Comparison of ENCODE assay signal across 37 cellular contexts in the genomic region with DNA sequence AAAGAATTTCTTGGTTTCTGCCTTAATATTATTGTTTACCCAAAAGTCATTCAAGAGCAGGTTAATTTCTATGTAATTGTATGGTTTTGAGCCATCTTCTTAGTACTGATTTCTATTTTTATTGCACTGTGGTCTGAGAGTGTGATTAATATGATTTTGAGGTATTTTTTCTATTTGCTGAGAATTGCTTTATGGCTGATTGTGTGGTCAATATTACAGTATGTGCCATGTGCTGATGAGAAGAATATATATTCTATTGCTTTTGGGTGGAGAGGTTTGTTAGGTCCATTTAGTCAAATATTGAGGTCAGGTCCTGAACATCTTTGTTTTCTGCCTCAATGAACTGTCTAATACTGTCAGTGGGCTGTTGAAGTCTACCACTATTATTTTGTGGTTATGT. TPM values are rescaled to one million over a fixed set of nuclear protein-coding genes. Genes with fewer than 3 reads are reported as not detected.
"Had no signal": no experiment of that assay in that cellular context is flagged by ENCODE, and none has a peak within 500 bp of the region (broad histone marks: within the 10 kb centered on the region; RNA-seq: fewer than 3 reads in every experiment).

No MANE protein-coding gene starts in this region.

- H3K27me3 ChIP-seq: ascending aorta, cardiac muscle cell had no signal

- H3K4me3 Mint-ChIP-seq: activated B cell treated with CpG ODN at 0.5 μM for 24 hours; activated CD4-positive, alpha-beta memory T cell treated with anti-CD3 and anti-CD28 coated beads for 36 hours; activated CD4-positive, alpha-beta T cell treated with anti-CD3 and anti-CD28 coated beads, Interleukin-2, amount 10 ng/mL, durations not matched to agents 24 days and 14 days; activated CD8-positive, alpha-beta T cell treated with anti-CD3 and anti-CD28 coated beads for 36 hours; activated naive CD4-positive, alpha-beta T cell treated with anti-CD3 and anti-CD28 coated beads, Interleukin-2, amount 10 ng/mL, durations not matched to agents 7 days and 5 days; activated naive CD4-positive, alpha-beta T cell treated with anti-CD3 and anti-CD28 coated beads, Interleukin-2, amount 50 U/mL, for 24 hours; activated naive CD8-positive, alpha-beta T cell; activated naive CD8-positive, alpha-beta T cell treated with anti-CD3 and anti-CD28 coated beads, Interleukin-2, amount 10 ng/mL, durations not matched to agents 7 days and 5 days; activated naive CD8-positive, alpha-beta T cell treated with anti-CD3 and anti-CD28 coated beads, Interleukin-2, amount 50 U/mL, for 24 hours; activated T-helper 1 cell treated with anti-CD3 and anti-CD28 coated beads, Interleukin-12 subunit alpha, Interleukin-12 subunit beta, Interleukin-2, Interleukin-4 antibody, amounts not matched to agents 30 ng/mL and 10 ng/mL and 1 ng/mL, durations not matched to agents 14 hours and 24 hours and 36 hours; activated T-helper 17 cell treated with anti-CD3 and anti-CD28 coated beads, Interleukin-2, amount 50 U/mL, for 72 hours; brain; central memory CD8-positive, alpha-beta T cell; T-helper 1 cell treated with Interleukin-12 subunit alpha and Interleukin-12 subunit beta and Interleukin-4 antibody, amounts not matched to agents 30 μg/mL and 1 μg/mL, for 36 hours; T-helper 2 cell treated with Interferon-gamma antibody and Interleukin-4, amounts not matched to agents 5 μg/mL and 100 μg/mL, for 36 hours had no signal

- H3K27me3 Mint-ChIP-seq: activated B cell treated with CpG ODN at 0.5 μM for 24 hours; activated naive CD8-positive, alpha-beta T cell treated with anti-CD3 and anti-CD28 coated beads, Interleukin-2, amount 50 U/mL, for 24 hours; brain; central memory CD8-positive, alpha-beta T cell had no signal

- H3K4me3 ChIP-seq: ascending aorta, cardiac muscle cell had no signal

- H3K4me1 ChIP-seq: ascending aorta had no signal

- ATAC-seq: activated CD8-positive, alpha-beta T cell treated with anti-CD3 and anti-CD28 coated beads for 36 hours; activated naive CD8-positive, alpha-beta T cell treated with anti-CD3 and anti-CD28 coated beads, Interleukin-2, amount 50 U/mL, for 24 hours; activated T-helper 17 cell treated with anti-CD3 and anti-CD28 coated beads, Interleukin-2, amount 50 U/mL, for 72 hours had no signal

- DNase-seq: activated B cell treated with CpG ODN at 0.5 μM for 24 hours; activated CD4-positive, alpha-beta memory T cell treated with anti-CD3 and anti-CD28 coated beads for 36 hours; activated CD4-positive, alpha-beta T cell treated with anti-CD3 and anti-CD28 coated beads for 4 hours; activated CD4-positive, alpha-beta T cell treated with anti-CD3 and anti-CD28 coated beads, Interleukin-2, amount 10 ng/mL, durations not matched to agents 24 days and 14 days; activated CD4-positive, alpha-beta T cell treated with anti-CD3 and anti-CD28 coated beads, Interleukin-2, amount 50 U/mL, for 1 hour; activated CD4-positive, alpha-beta T cell treated with anti-CD3 and anti-CD28 coated beads, Interleukin-2, amount 50 U/mL, for 4 hours; activated CD4-positive, CD25-positive, alpha-beta regulatory T cell treated with anti-CD3 and anti-CD28 coated beads, Interleukin-2, amount 50 U/mL, for 72 hours; activated CD8-positive, alpha-beta memory T cell treated with anti-CD3 and anti-CD28 coated beads, Interleukin-2, amount 50 U/mL, for 4 hours; activated CD8-positive, alpha-beta T cell treated with anti-CD3 and anti-CD28 coated beads for 36 hours; activated effector memory CD4-positive, alpha-beta T cell treated with Interleukin-2 at 50 U/mL for 16 hours; activated gamma-delta T cell; activated naive CD4-positive, alpha-beta T cell treated with anti-CD3 and anti-CD28 coated beads, Interleukin-2, amount 10 ng/mL, durations not matched to agents 7 days and 5 days; activated naive CD4-positive, alpha-beta T cell treated with Interleukin-2 at 50 U/mL for 16 hours; activated naive CD8-positive, alpha-beta T cell treated with anti-CD3 and anti-CD28 coated beads, Interleukin-2, amount 10 ng/mL, durations not matched to agents 7 days and 5 days; activated naive CD8-positive, alpha-beta T cell treated with anti-CD3 and anti-CD28 coated beads, Interleukin-2, amount 50 U/mL, for 24 hours; activated T-cell treated with anti-CD3 and anti-CD28 coated beads for 4 hours; activated T-cell treated with anti-CD3 and anti-CD28 coated beads, Interleukin-2, amount 50 U/mL, for 1 hour; activated T-cell treated with anti-CD3 and anti-CD28 coated beads, Interleukin-2, amount 50 U/mL, for 48 hours; amygdala; anterior cingulate cortex; caudate nucleus; cerebellar nuclear complex; T-helper 1 cell; T-helper 2 cell; T-helper 9 cell had no signal

- H3K36me3 Mint-ChIP-seq: activated naive CD4-positive, alpha-beta T cell treated with anti-CD3 and anti-CD28 coated beads, Interleukin-2, amount 10 ng/mL, durations not matched to agents 7 days and 5 days had no signal

- H3K27ac Mint-ChIP-seq: activated B cell treated with CpG ODN at 0.5 μM for 24 hours; activated CD4-positive, alpha-beta memory T cell treated with anti-CD3 and anti-CD28 coated beads for 36 hours; activated CD4-positive, alpha-beta T cell treated with anti-CD3 and anti-CD28 coated beads, Interleukin-2, amount 10 ng/mL, durations not matched to agents 24 days and 14 days; activated CD8-positive, alpha-beta T cell treated with anti-CD3 and anti-CD28 coated beads for 36 hours; activated naive CD4-positive, alpha-beta T cell treated with anti-CD3 and anti-CD28 coated beads, Interleukin-2, amount 10 ng/mL, durations not matched to agents 7 days and 5 days; activated naive CD4-positive, alpha-beta T cell treated with anti-CD3 and anti-CD28 coated beads, Interleukin-2, amount 50 U/mL, for 24 hours; activated naive CD8-positive, alpha-beta T cell; activated naive CD8-positive, alpha-beta T cell treated with anti-CD3 and anti-CD28 coated beads, Interleukin-2, amount 10 ng/mL, durations not matched to agents 7 days and 5 days; activated naive CD8-positive, alpha-beta T cell treated with anti-CD3 and anti-CD28 coated beads, Interleukin-2, amount 50 U/mL, for 24 hours; activated T-helper 1 cell treated with anti-CD3 and anti-CD28 coated beads, Interleukin-12 subunit alpha, Interleukin-12 subunit beta, Interleukin-2, Interleukin-4 antibody, amounts not matched to agents 30 ng/mL and 10 ng/mL and 1 ng/mL, durations not matched to agents 14 hours and 24 hours and 36 hours; activated T-helper 17 cell treated with anti-CD3 and anti-CD28 coated beads, Interleukin-2, amount 50 U/mL, for 72 hours; brain; T-helper 1 cell treated with Interleukin-12 subunit alpha and Interleukin-12 subunit beta and Interleukin-4 antibody, amounts not matched to agents 30 μg/mL and 1 μg/mL, for 36 hours; T-helper 2 cell treated with Interferon-gamma antibody and Interleukin-4, amounts not matched to agents 5 μg/mL and 100 μg/mL, for 36 hours had no signal

- H3K4me1 Mint-ChIP-seq: activated B cell treated with CpG ODN at 0.5 μM for 24 hours; activated CD4-positive, alpha-beta T cell treated with anti-CD3 and anti-CD28 coated beads, Interleukin-2, amount 10 ng/mL, durations not matched to agents 24 days and 14 days; activated naive CD4-positive, alpha-beta T cell treated with anti-CD3 and anti-CD28 coated beads, Interleukin-2, amount 10 ng/mL, durations not matched to agents 7 days and 5 days; activated naive CD4-positive, alpha-beta T cell treated with anti-CD3 and anti-CD28 coated beads, Interleukin-2, amount 50 U/mL, for 24 hours; activated naive CD8-positive, alpha-beta T cell treated with anti-CD3 and anti-CD28 coated beads, Interleukin-2, amount 10 ng/mL, durations not matched to agents 7 days and 5 days; activated naive CD8-positive, alpha-beta T cell treated with anti-CD3 and anti-CD28 coated beads, Interleukin-2, amount 50 U/mL, for 24 hours; activated T-helper 17 cell treated with anti-CD3 and anti-CD28 coated beads, Interleukin-2, amount 50 U/mL, for 72 hours; brain; central memory CD8-positive, alpha-beta T cell had no signal

- H3K36me3 ChIP-seq: ascending aorta, cardiac muscle cell had no signal

- H3K27ac ChIP-seq: ascending aorta, cardiac muscle cell, VCaP had no signal

RNA-seq across cellular contexts. Expression of a gene that starts 20.7 kb away (rescaled TPM):
- total RNA-seq: ascending aorta, chondrocyte had no signal
